In the genomic region with DNA sequence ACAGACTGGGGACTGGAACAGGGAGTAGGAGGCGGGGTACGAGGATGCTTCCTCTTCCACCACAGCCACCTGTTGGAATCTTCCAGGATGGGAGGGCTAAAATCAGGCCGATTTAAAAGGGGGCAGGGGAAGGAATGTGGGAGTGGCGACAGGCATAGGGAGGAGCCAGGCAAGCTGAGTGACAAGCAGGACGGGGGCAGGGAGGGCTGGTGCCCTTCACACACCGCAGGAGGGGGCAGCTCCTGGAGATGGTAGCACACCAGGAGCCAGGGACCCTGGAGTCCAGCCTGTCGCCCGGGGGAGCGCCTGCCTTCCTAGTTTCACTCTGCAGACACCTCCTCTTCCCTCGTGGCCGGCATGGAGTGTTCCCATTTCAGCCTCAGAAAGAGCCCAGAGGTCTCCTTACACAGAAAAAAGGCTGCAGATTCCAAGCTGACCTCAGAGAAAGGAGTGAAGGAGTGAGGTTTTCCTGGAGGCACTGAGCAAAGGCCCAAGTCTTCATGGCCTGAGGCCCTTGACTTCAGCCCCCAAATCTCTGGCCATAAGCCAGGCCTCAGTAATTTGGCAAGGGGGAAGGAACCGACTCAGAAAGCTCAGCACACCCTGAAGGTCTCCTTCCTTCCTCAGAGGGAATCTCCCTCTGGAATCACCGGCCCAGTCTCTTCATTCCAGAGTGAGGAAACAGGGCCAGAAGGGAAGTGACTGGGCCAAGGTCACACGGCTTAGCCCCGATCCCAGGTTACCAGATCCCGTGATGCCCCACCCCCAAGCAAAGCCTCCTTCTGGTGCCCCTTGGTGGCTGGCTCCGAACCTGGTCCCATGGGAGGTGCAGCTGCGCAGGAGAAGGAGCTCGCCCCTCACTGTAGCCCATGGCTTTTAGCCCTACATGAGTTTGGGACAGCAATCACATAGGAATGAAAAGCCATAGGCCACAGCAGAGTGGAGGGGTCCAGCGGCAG, we compare ENCODE assay signal across 16 cellular contexts. TPM values are rescaled to one million over a fixed set of nuclear protein-coding genes. Genes with fewer than 3 reads are reported as not detected.
DNase-seq lines count a peak whose midpoint lies in the region; ATAC-seq, FAIRE-seq and TF ChIP-seq lines count a peak whose summit lies in the region.
"Had no signal": no experiment of that assay in that cellular context is flagged by ENCODE, and none has a peak within 500 bp of the region (broad histone marks: within the 10 kb centered on the region; RNA-seq: fewer than 3 reads in every experiment).

No MANE protein-coding gene starts in this region.

- no peaks in the 10 kb centered on the region for H3K36me3 ChIP-seq in IMR-90 (ENCODE audit: control insufficient read depth, insufficient read depth, low read length)
- H3K36me3 ChIP-seq in GM12878 (ENCODE audit: control insufficient read depth in 2 of 2, insufficient read depth in 2 of 2, low read length in 1 of 2) = no peaks in the 10 kb centered on the region
- H3K36me3 ChIP-seq in keratinocyte (ENCODE audit: control insufficient read depth in 2 of 2, extremely low read depth in 1 of 2, insufficient read depth in 2 of 2, low read length in 2 of 2) = peaks cover 13 to 21% of the 10 kb centered on the region in 2 experiments
- no peaks in the 10 kb centered on the region for H3K36me3 ChIP-seq in thyroid gland
- H3K36me3 ChIP-seq: brain microvascular endothelial cell, sigmoid colon had no signal

- H3K27me3 ChIP-seq in IMR-90 (ENCODE audit: control insufficient read depth, insufficient read depth, low read length) (peaks cover 51% of the 10 kb centered on the region), GM12878 (replicated peaks in 1 of 2; ENCODE audit: control insufficient read depth in 2 of 2, insufficient read depth in 2 of 2, low read length in 1 of 2) (peaks cover 0 to 2% of the 10 kb centered on the region in 2 experiments; a peak in 2 of 4 replicates), keratinocyte (ENCODE audit: control insufficient read depth, extremely low read depth, insufficient read depth, low read length) (no peaks in the 10 kb centered on the region), thyroid gland (no peaks in the 10 kb centered on the region)

- H3K4me3 ChIP-seq in IMR-90 (ENCODE audit: insufficient read depth, low read depth, low read length) (no peak overlapping the region), GM12878 (no peak overlapping the region), keratinocyte (ENCODE audit: control insufficient read depth in 2 of 3, extremely low read depth in 1 of 3, insufficient read depth in 2 of 3, low read depth in 1 of 3, low read length in 3 of 3) (peak overlapping the region; percentile 74 to 88 (median 87)), thyroid gland (replicated peaks in 1 of 3) (peak overlapping the region in 1 of 3 donors; percentile 44)
- H3K4me3 ChIP-seq: mucosa of descending colon, sigmoid colon had no signal

- H2AK5ac ChIP-seq in IMR-90 (ENCODE audit: low read depth, low read length) = no peak overlapping the region

- CTCF ChIA-PET in IMR-90 (lab: Yijun Ruan, JAX) = no interaction called here
- CTCF ChIA-PET in GM12878 (lab: Yijun Ruan, JAX) = interaction anchor here (0.7 to 3.9 kb wide), 13 partner anchors 14 to 306 kb away, joined by 3 to 18 read pairs (median 4); no protein-coding TSS in a partner anchor

- H2BK5ac ChIP-seq in IMR-90 (ENCODE audit: low read depth, low read length, poor library complexity, severe bottlenecking) = no peak overlapping the region

- TF ChIP-seq RAD21 in IMR-90 (IDR thresholded peaks at IDR 0.05; ENCODE audit: low read length) (no peak), GM12878 (IDR thresholded peaks at IDR 0.05; ENCODE audit: insufficient read depth, low read depth, low read length) (no peak)

- H2BK20ac ChIP-seq in IMR-90 (ENCODE audit: low read depth, low read length) = no peak overlapping the region

- FAIRE-seq in GM12878 (lab: Jason Lieb, UNC) = no peak
- peak; percentile 84 for FAIRE-seq in keratinocyte (lab: Jason Lieb, UNC)
- FAIRE-seq: endothelial cell of umbilical vein had no signal

- TF ChIP-seq CTCF in IMR-90 (conservative IDR thresholded peaks at IDR 0.05; ENCODE audit: low read depth, low read length) (no peak), GM12878 (IDR thresholded peaks at IDR 0.05 in 2 of 3, conservative IDR thresholded peaks at IDR 0.05 in 1 of 3; ENCODE audit: control insufficient read depth in 2 of 3, extremely low read depth in 1 of 3, insufficient read depth in 1 of 3, low read depth in 3 of 3, low read length in 3 of 3) (no peak), keratinocyte (optimal IDR thresholded peaks at IDR 0.05 in 1 of 3, IDR thresholded peaks at IDR 0.05 in 1 of 3, conservative IDR thresholded peaks at IDR 0.05 in 1 of 3; ENCODE audit: extremely low read depth in 1 of 3, insufficient read depth in 2 of 3, low read length in 3 of 3) (no peak), thyroid gland (IDR thresholded peaks at IDR 0.05) (no peak)

- no peak overlapping the region for H3K14ac ChIP-seq in IMR-90 (replicated peaks; ENCODE audit: low read depth, low read length)

- H4K20me1 ChIP-seq in IMR-90 (ENCODE audit: insufficient read depth, low read length) (no peaks in the 10 kb centered on the region), GM12878 (ENCODE audit: control insufficient read depth, insufficient read depth) (no peaks in the 10 kb centered on the region; the same call in 1 of the 2 replicates), keratinocyte (ENCODE audit: control insufficient read depth, extremely low read depth, insufficient read depth, low read length) (peaks cover 11% of the 10 kb centered on the region)

- ATAC-seq in IMR-90 (ENCODE audit: low read depth) = no peak
- ATAC-seq in GM12878 = no peak
- no peak for ATAC-seq in HG02973 (IDR thresholded peaks at IDR 0.05; ENCODE audit: unreplicated experiment)
- ATAC-seq: mucosa of descending colon had no signal

- TF ChIP-seq EP300 in GM12878 (IDR thresholded peaks at IDR 0.05; ENCODE audit: borderline replicate concordance in 1 of 2, control insufficient read depth in 1 of 2, low read depth in 2 of 2, low read length in 2 of 2) = no peak

- no peak overlapping the region for H3K9ac ChIP-seq in IMR-90 (ENCODE audit: low read depth, low read length)
- H3K9ac ChIP-seq in GM12878 (ENCODE audit: control insufficient read depth, insufficient read depth, low read length) = no peak overlapping the region
- peak overlapping the region; percentile 97 for H3K9ac ChIP-seq in keratinocyte (ENCODE audit: control insufficient read depth, extremely low read depth, insufficient read depth, low read length)

- no peak overlapping the region for H2AK9ac ChIP-seq in IMR-90 (replicated peaks; ENCODE audit: low read depth, low read length, poor library complexity)

- BruUV-seq in IMR-90 (replicated peaks; lab: Mats Ljungman, UMichigan) (no TSS peak), GM12878 (replicated peaks; lab: Mats Ljungman, UMichigan) (no TSS peak)

- no peak for TF ChIP-seq POLR2A in IMR-90 (IDR thresholded peaks at IDR 0.05; ENCODE audit: low read depth, low read length)
- no peak for TF ChIP-seq POLR2A in GM12878 (IDR thresholded peaks at IDR 0.05; ENCODE audit: low read depth, low read length)
- peak in 1 of 2 donors; percentile 61 for TF ChIP-seq POLR2A in thyroid gland (IDR thresholded peaks at IDR 0.05)

- no peak overlapping the region for H3K18ac ChIP-seq in IMR-90 (ENCODE audit: low read depth, low read length)

- POLR2A ChIA-PET in IMR-90 (lab: Charles Lee; ENCODE audit: unreplicated experiment) (no interaction called here), GM12878 (lab: Charles Lee) (no interaction called here)

- H3K23ac ChIP-seq in IMR-90 (ENCODE audit: low read depth, low read length) = no peak overlapping the region

- H3K27ac ChIP-seq in IMR-90 (ENCODE audit: insufficient read depth, low read length) (no peak overlapping the region), GM12878 (ENCODE audit: control insufficient read depth, insufficient read depth) (no peak overlapping the region), keratinocyte (ENCODE audit: control insufficient read depth, insufficient read depth, low read length) (peak overlapping the region; percentile 88), thyroid gland (peak overlapping the region; percentile 83 to 94 (median 94))
- H3K27ac ChIP-seq: brain microvascular endothelial cell, sigmoid colon had no signal

- no peaks in the 10 kb centered on the region for H3K79me1 ChIP-seq in IMR-90 (ENCODE audit: low read depth in 1 of 2, low read length in 2 of 2)

- H2AFZ ChIP-seq in IMR-90 (replicated peaks; ENCODE audit: low read length, poor library complexity) (peak overlapping the region; percentile 2), GM12878 (ENCODE audit: control insufficient read depth, low read depth, low read length) (no peak overlapping the region), keratinocyte (ENCODE audit: control insufficient read depth, low read length) (no peak overlapping the region)

- no peak overlapping the region for H4K91ac ChIP-seq in IMR-90 (ENCODE audit: insufficient read depth, low read depth, low read length)

- no peak overlapping the region for H3K4ac ChIP-seq in IMR-90 (ENCODE audit: low read depth, low read length)

- 60% methylated on average over 4 of the region's 20 CpGs; no CpG with 5 or more reads in 1 of the 2 experiments for WGBS in IMR-90 (ENCODE audit: extremely low coverage in 2 of 2, insufficient read length in 1 of 2), 2 experiments
- 22% methylated on average over 19 of the region's 20 CpGs for WGBS in GM12878 (ENCODE audit: insufficient coverage, insufficient replicate concordance, low lambda C conversion rate, missing lambda C conversion rate)
- WGBS in thyroid gland, 2 donors = 25 to 28% methylated on average over 15 to 17 of the region's 20 CpGs

- intact Hi-C loops in IMR-90 (cut with micrococcal nuclease) = no loop called here
- intact Hi-C loops in GM12878 (cut with micrococcal nuclease; ENCODE audit: unreplicated experiment) = no loop called here
- intact Hi-C loops in thyroid gland (cut with DNase I) = no loop called here

- no peak overlapping the region for H4K8ac ChIP-seq in IMR-90 (ENCODE audit: low read depth in 2 of 2, low read length in 2 of 2)

- RAD21 ChIA-PET in GM12878 (lab: Charles Lee; ENCODE audit: unreplicated experiment) = interaction anchor here (1.0 to 5.0 kb wide), 5 partner anchors 12 to 77 kb away, joined by 3 to 36 read pairs (median 5); no protein-coding TSS in a partner anchor

- DNase-seq in IMR-90 (no peak), GM12878 (ENCODE audit: low read depth, low spot score) (no peak), keratinocyte (ENCODE audit: low read depth, low spot score) (no peak), thyroid gland (peak; percentile 74), NCI-H2029 treated with DMSO at 0.1 percent for 48 hours (lab: John Stamatoyannopoulos, UW) (no peak), NCI-H2081 treated with DMSO at 0.1 percent for 48 hours (lab: John Stamatoyannopoulos, UW) (no peak)
- DNase-seq: activated CD4-positive, alpha-beta T cell treated with anti-CD3 and anti-CD28 coated beads, Interleukin-2, amount 50 U/mL, for 1 hour; activated effector memory CD4-positive, alpha-beta T cell treated with Interleukin-2 at 50 U/mL for 16 hours; brain microvascular endothelial cell; hypothalamus; mucosa of descending colon; NCI-H1105 treated with DMSO at 0.1 percent for 48 hours; NCI-H748 treated with DMSO at 0.1 percent for 48 hours; sigmoid colon had no signal

- no peak overlapping the region for H2BK15ac ChIP-seq in IMR-90 (ENCODE audit: low read depth, low read length)

- H3K9me3 ChIP-seq in IMR-90 (ENCODE audit: control insufficient read depth, insufficient read depth, low read length) (no peaks in the 10 kb centered on the region), GM12878 (replicated peaks; ENCODE audit: control insufficient read depth, insufficient read depth, low read length) (no peaks in the 10 kb centered on the region), keratinocyte (ENCODE audit: control insufficient read depth, low read depth, low read length) (no peaks in the 10 kb centered on the region), thyroid gland (no peaks in the 10 kb centered on the region)
- H3K9me3 ChIP-seq: mucosa of descending colon, sigmoid colon had no signal

- SMC1A ChIA-PET in GM12878 (lab: Charles Lee; ENCODE audit: uncharacterized antibody, unreplicated experiment) = interaction anchor here (0.6 to 2.3 kb wide), 3 partner anchors 17 to 32 kb away, joined by 3 to 9 read pairs (median 3); no protein-coding TSS in a partner anchor

- no peak overlapping the region for H3K56ac ChIP-seq in IMR-90 (ENCODE audit: extremely low read depth, insufficient read depth, low read length)

- H3K79me2 ChIP-seq in GM12878 (ENCODE audit: control insufficient read depth, insufficient read depth, low read length) (no peaks in the 10 kb centered on the region), keratinocyte (ENCODE audit: control insufficient read depth, insufficient read depth, low read length) (peaks cover 57% of the 10 kb centered on the region)

- no peak overlapping the region for H2BK120ac ChIP-seq in IMR-90 (ENCODE audit: low read depth, low read length)

- H4K5ac ChIP-seq in IMR-90 (ENCODE audit: low read depth, low read length) = no peak overlapping the region

- dilution Hi-C loops in IMR-90 (cut with HindIII; ENCODE audit: low sequenced_read_pairs, unreplicated experiment) (no loop called here), keratinocyte (cut with MboI; ENCODE audit: extremely low pct_ligation_motif_present, low sequenced_read_pairs) (no loop called here)

- in situ Hi-C loops in IMR-90 (cut with MboI; ENCODE audit: low sequenced_read_pairs) = no loop called here
- in situ Hi-C loops in GM12878 (cut with MboI) = no loop called here

- H3K4me2 ChIP-seq in IMR-90 (ENCODE audit: low read depth, low read length) (no peak overlapping the region), GM12878 (ENCODE audit: control insufficient read depth, insufficient read depth) (no peak overlapping the region), keratinocyte (ENCODE audit: control insufficient read depth, extremely low read depth, insufficient read depth, low read depth, low read length) (peak overlapping the region; percentile 84)

- H3K4me1 ChIP-seq in IMR-90 (ENCODE audit: control insufficient read depth, insufficient read depth, low read length) (no peaks in the 10 kb centered on the region; the same call in 1 of the 2 replicates), GM12878 (ENCODE audit: control insufficient read depth, insufficient read depth, low read length) (peaks cover 5% of the 10 kb centered on the region; the same call in 1 of the 2 replicates), keratinocyte (ENCODE audit: control insufficient read depth, extremely low read depth, insufficient read depth, low read length) (peaks cover 60% of the 10 kb centered on the region), thyroid gland (peaks cover 62 to 70% of the 10 kb centered on the region in 2 donors)

- H3K9me1 ChIP-seq in IMR-90 (ENCODE audit: insufficient read depth, low read length) = no peaks in the 10 kb centered on the region; the same call in 1 of the 2 replicates
- peaks cover 3% of the 10 kb centered on the region for H3K9me1 ChIP-seq in keratinocyte (ENCODE audit: control insufficient read depth, extremely low read depth, insufficient read depth, low read length)

RNA-seq across cellular contexts. Expression of a gene that starts 8.1 kb away (rescaled TPM):
- under 0.01 TPM in 1 of 2 replicates, not detected in the other for total RNA-seq in IMR-90 (2012; rRNA removed)
- polyA plus RNA-seq in IMR-90 (2012; rRNA removed) = 0.03 and 0.05 TPM in 2 replicates
- polyA plus RNA-seq in IMR-90 (2012; cell fraction: cytosol; rRNA removed) = 0.01 and 0.03 TPM in 2 replicates
- polyA plus RNA-seq in IMR-90 (2012; cell fraction: nucleus; rRNA removed; ENCODE audit: low replicate concordance) = 0.14 and 0.34 TPM in 2 replicates
- total RNA-seq in GM12878 (2013; cell fraction: nucleolus; rRNA removed) = 0.76 and 1.2 TPM in 2 replicates
- 0.06 TPM in 1 of 2 replicates, not detected in the other for total RNA-seq in GM12878 (2014; rRNA removed)
- 0.18 and 0.23 TPM in 2 replicates for total RNA-seq in GM12878 (2014; rRNA removed; fragmentation: Illumina TruSeq; extraction: Trizol)
- total RNA-seq in GM12878 (2021) = 0.21 TPM in 2 replicates
- not detected for polyA plus RNA-seq in GM12878 (2011; ENCODE audit: low read depth)
- polyA plus RNA-seq in GM12878 (2011; rRNA removed) = 1.4 and 1.6 TPM in 2 replicates
- 0.78 and 0.87 TPM in 2 replicates for polyA plus RNA-seq in GM12878 (2011; cell fraction: cytosol; rRNA removed)
- 5.1 and 7.0 TPM in 2 replicates for polyA plus RNA-seq in GM12878 (2011; cell fraction: nucleus; rRNA removed)
- polyA plus RNA-seq in GM12878 (2012) = 0.03 TPM in 1 of 2 replicates, not detected in the other
- 0.15 and 0.38 TPM in 2 replicates for polyA plus RNA-seq in GM12878 (2014; fragmentation: Illumina TruSeq; extraction: Trizol)
- polyA plus RNA-seq in GM12878 (2014; fragmentation: Nextera tagmentation; extraction: Ambion mirVana) = under 1 TPM in 1 of 2 experiments, not detected in 1; 0.04 TPM
- 0.10 and 0.17 TPM in 2 replicates for polyA plus RNA-seq in GM12878 (2014; rRNA removed)
- polyA plus RNA-seq in GM12878 (2016; fragmentation: Nextera tagmentation; extraction: Ambion mirVana) = under 1 TPM; 0.08 to 0.13 TPM
- polyA minus RNA-seq in GM12878 (2011; rRNA and poly(A)+ RNA removed) = 2.0 and 3.0 TPM in 2 replicates
- polyA minus RNA-seq in GM12878 (2011; cell fraction: cytosol; rRNA and poly(A)+ RNA removed) = not detected in 2 replicates
- polyA minus RNA-seq in GM12878 (2011; cell fraction: nucleus; rRNA and poly(A)+ RNA removed) = 2.3 and 2.6 TPM in 2 replicates
- polyA plus RNA-seq in keratinocyte = 2.3 to 5.2 TPM (median 4.0 TPM) in 3 replicates
- 0.62 TPM for polyA plus RNA-seq in keratinocyte (2011; ENCODE audit: low read depth)
- 1.7 and 2.2 TPM in 2 replicates for polyA plus RNA-seq in keratinocyte (2011; cell fraction: cytosol; rRNA removed)
- polyA plus RNA-seq in keratinocyte (2011; cell fraction: nucleus; rRNA removed) = 14.6 and 16.6 TPM in 2 replicates
- 1.3 and 1.8 TPM in 2 replicates for polyA plus RNA-seq in keratinocyte (2012; ENCODE audit: low replicate concordance)
- 3.4 to 9.0 TPM (median 6.4 TPM) in 3 replicates for polyA minus RNA-seq in keratinocyte
- polyA minus RNA-seq in keratinocyte (2011; cell fraction: cytosol; rRNA and poly(A)+ RNA removed) = 1.2 TPM
- polyA minus RNA-seq in keratinocyte (2011; cell fraction: nucleus; rRNA and poly(A)+ RNA removed) = 3.9 and 7.1 TPM in 2 replicates
- total RNA-seq in thyroid gland = 1 to 10 TPM; 2.3 to 4.2 (median 3.2) TPM
- total RNA-seq: endothelial cell of umbilical vein had no signal
- polyA plus RNA-seq: endothelial cell of umbilical vein had no signal

RNA-seq across cellular contexts. Expression of a gene that starts 25.9 kb away (rescaled TPM):
- total RNA-seq in IMR-90 (2012; rRNA removed) (not detected in 2 replicates), GM12878 (2014; rRNA removed) (not detected in 2 replicates), GM12878 (2014; rRNA removed; fragmentation: Illumina TruSeq; extraction: Trizol) (not detected in 2 replicates), GM12878 (2021) (0.37 TPM in 1 of 2 replicates, not detected in the other), thyroid gland (1 to 10 TPM in 3 of 4 donors, under 1 TPM in 1; 0.67 to 7.3 (median 6.0) TPM)
- polyA plus RNA-seq in IMR-90 (2012; rRNA removed) (not detected in 2 replicates), GM12878 (2011; rRNA removed) (1.2 and 1.4 TPM in 2 replicates), GM12878 (2014; fragmentation: Illumina TruSeq; extraction: Trizol) (not detected in 2 replicates), GM12878 (2014; fragmentation: Nextera tagmentation; extraction: Ambion mirVana) (under 1 TPM; 0.19 to 0.26 TPM), GM12878 (2014; rRNA removed) (0.74 TPM in 1 of 2 replicates, not detected in the other), GM12878 (2016; fragmentation: Nextera tagmentation; extraction: Ambion mirVana) (not detected), keratinocyte (0.91 to 3.4 TPM (median 1.9 TPM) in 3 replicates)
- polyA plus RNA-seq in IMR-90 (2012; cell fraction: cytosol; rRNA removed) = not detected in 2 replicates
- not detected in 2 replicates for polyA plus RNA-seq in IMR-90 (2012; cell fraction: nucleus; rRNA removed; ENCODE audit: low replicate concordance)
- total RNA-seq in GM12878 (2013; cell fraction: nucleolus; rRNA removed) = 1.7 and 2.9 TPM in 2 replicates
- polyA plus RNA-seq in GM12878 (2011; ENCODE audit: low read depth) = not detected
- 0.84 and 1.7 TPM in 2 replicates for polyA plus RNA-seq in GM12878 (2011; cell fraction: cytosol; rRNA removed)
- 5.1 and 7.2 TPM in 2 replicates for polyA plus RNA-seq in GM12878 (2011; cell fraction: nucleus; rRNA removed)
- polyA plus RNA-seq in GM12878 (2012) = not detected in 2 replicates
- polyA minus RNA-seq in GM12878 (2011; rRNA and poly(A)+ RNA removed) = 4.2 and 6.2 TPM in 2 replicates
- polyA minus RNA-seq in GM12878 (2011; cell fraction: cytosol; rRNA and poly(A)+ RNA removed) = not detected in 2 replicates
- 6.9 and 11.7 TPM in 2 replicates for polyA minus RNA-seq in GM12878 (2011; cell fraction: nucleus; rRNA and poly(A)+ RNA removed)
- polyA plus RNA-seq in keratinocyte (2011; ENCODE audit: low read depth) = 53.8 TPM
- 2.7 and 4.3 TPM in 2 replicates for polyA plus RNA-seq in keratinocyte (2011; cell fraction: cytosol; rRNA removed)
- polyA plus RNA-seq in keratinocyte (2011; cell fraction: nucleus; rRNA removed) = 6.5 and 7.2 TPM in 2 replicates
- 1.8 and 60.2 TPM in 2 replicates for polyA plus RNA-seq in keratinocyte (2012; ENCODE audit: low replicate concordance)
- 5.7 to 15.9 TPM (median 6.8 TPM) in 3 replicates for polyA minus RNA-seq in keratinocyte
- polyA minus RNA-seq in keratinocyte (2011; cell fraction: cytosol; rRNA and poly(A)+ RNA removed) = not detected
- polyA minus RNA-seq in keratinocyte (2011; cell fraction: nucleus; rRNA and poly(A)+ RNA removed) = 3.9 and 5.8 TPM in 2 replicates
- total RNA-seq: endothelial cell of umbilical vein, mucosa of descending colon, sigmoid colon had no signal
- polyA plus RNA-seq: endothelial cell of umbilical vein had no signal

RNA-seq across cellular contexts. Expression of a gene that starts 56.7 kb away (rescaled TPM):
- total RNA-seq in IMR-90 (2012; rRNA removed) (0.18 and 0.28 TPM in 2 replicates), GM12878 (2014; rRNA removed) (0.05 and 0.51 TPM in 2 replicates), GM12878 (2014; rRNA removed; fragmentation: Illumina TruSeq; extraction: Trizol) (0.13 and 0.18 TPM in 2 replicates), GM12878 (2021) (0.64 and 0.88 TPM in 2 replicates), thyroid gland (10 to 100 TPM; 13.6 to 22.4 (median 16.9) TPM)
- polyA plus RNA-seq in IMR-90 (2012; rRNA removed) (0.34 and 0.48 TPM in 2 replicates), GM12878 (2011; rRNA removed) (1.9 and 4.4 TPM in 2 replicates), GM12878 (2014; fragmentation: Illumina TruSeq; extraction: Trizol) (0.25 TPM in 1 of 2 replicates, not detected in the other), GM12878 (2014; fragmentation: Nextera tagmentation; extraction: Ambion mirVana) (not detected), GM12878 (2014; rRNA removed) (0.54 and 1.2 TPM in 2 replicates), GM12878 (2016; fragmentation: Nextera tagmentation; extraction: Ambion mirVana) (under 1 TPM; 0.40 to 0.58 TPM), keratinocyte (10.9 to 13.1 TPM (median 12.1 TPM) in 3 replicates)
- 0.17 and 0.56 TPM in 2 replicates for polyA plus RNA-seq in IMR-90 (2012; cell fraction: cytosol; rRNA removed)
- 1.7 and 2.8 TPM in 2 replicates for polyA plus RNA-seq in IMR-90 (2012; cell fraction: nucleus; rRNA removed; ENCODE audit: low replicate concordance)
- 20.6 and 21.7 TPM in 2 replicates for total RNA-seq in GM12878 (2013; cell fraction: nucleolus; rRNA removed)
- polyA plus RNA-seq in GM12878 (2011; ENCODE audit: low read depth) = 0.21 TPM
- polyA plus RNA-seq in GM12878 (2011; cell fraction: cytosol; rRNA removed) = 3.9 and 5.8 TPM in 2 replicates
- polyA plus RNA-seq in GM12878 (2011; cell fraction: nucleus; rRNA removed) = 30.1 and 38.6 TPM in 2 replicates
- 0.41 and 0.95 TPM in 2 replicates for polyA plus RNA-seq in GM12878 (2012)
- 8.6 and 16.9 TPM in 2 replicates for polyA minus RNA-seq in GM12878 (2011; rRNA and poly(A)+ RNA removed)
- polyA minus RNA-seq in GM12878 (2011; cell fraction: cytosol; rRNA and poly(A)+ RNA removed) = 5.2 and 6.1 TPM in 2 replicates
- polyA minus RNA-seq in GM12878 (2011; cell fraction: nucleus; rRNA and poly(A)+ RNA removed) = 13.8 and 17.4 TPM in 2 replicates
- 14.0 TPM for polyA plus RNA-seq in keratinocyte (2011; ENCODE audit: low read depth)
- polyA plus RNA-seq in keratinocyte (2011; cell fraction: cytosol; rRNA removed) = 10.5 and 18.8 TPM in 2 replicates
- 57.8 and 86.8 TPM in 2 replicates for polyA plus RNA-seq in keratinocyte (2011; cell fraction: nucleus; rRNA removed)
- 11.3 and 20.3 TPM in 2 replicates for polyA plus RNA-seq in keratinocyte (2012; ENCODE audit: low replicate concordance)
- 19.8 to 32.9 TPM (median 31.3 TPM) in 3 replicates for polyA minus RNA-seq in keratinocyte
- polyA minus RNA-seq in keratinocyte (2011; cell fraction: cytosol; rRNA and poly(A)+ RNA removed) = 20.3 TPM
- polyA minus RNA-seq in keratinocyte (2011; cell fraction: nucleus; rRNA and poly(A)+ RNA removed) = 25.1 and 29.8 TPM in 2 replicates

Comparison
In these comparisons a context has a peak if more than half of its experiments do, and no peak if none do; other contexts are left out.
1. DNase-seq: peak in thyroid gland (2 of 2); none in IMR-90 (single experiment), GM12878 (single experiment), keratinocyte (single experiment), NCI-H2029 treated with DMSO at 0.1 percent for 48 hours (single experiment) and NCI-H2081 treated with DMSO at 0.1 percent for 48 hours (single experiment).
2. H3K27ac ChIP-seq: peak in keratinocyte (single experiment) and thyroid gland (3 of 3); none in IMR-90 (single experiment) and GM12878 (single experiment).
3. H3K4me3 ChIP-seq: peak in keratinocyte (3 of 3); none in IMR-90 (single experiment) and GM12878 (single experiment).